In the genomic region with DNA sequence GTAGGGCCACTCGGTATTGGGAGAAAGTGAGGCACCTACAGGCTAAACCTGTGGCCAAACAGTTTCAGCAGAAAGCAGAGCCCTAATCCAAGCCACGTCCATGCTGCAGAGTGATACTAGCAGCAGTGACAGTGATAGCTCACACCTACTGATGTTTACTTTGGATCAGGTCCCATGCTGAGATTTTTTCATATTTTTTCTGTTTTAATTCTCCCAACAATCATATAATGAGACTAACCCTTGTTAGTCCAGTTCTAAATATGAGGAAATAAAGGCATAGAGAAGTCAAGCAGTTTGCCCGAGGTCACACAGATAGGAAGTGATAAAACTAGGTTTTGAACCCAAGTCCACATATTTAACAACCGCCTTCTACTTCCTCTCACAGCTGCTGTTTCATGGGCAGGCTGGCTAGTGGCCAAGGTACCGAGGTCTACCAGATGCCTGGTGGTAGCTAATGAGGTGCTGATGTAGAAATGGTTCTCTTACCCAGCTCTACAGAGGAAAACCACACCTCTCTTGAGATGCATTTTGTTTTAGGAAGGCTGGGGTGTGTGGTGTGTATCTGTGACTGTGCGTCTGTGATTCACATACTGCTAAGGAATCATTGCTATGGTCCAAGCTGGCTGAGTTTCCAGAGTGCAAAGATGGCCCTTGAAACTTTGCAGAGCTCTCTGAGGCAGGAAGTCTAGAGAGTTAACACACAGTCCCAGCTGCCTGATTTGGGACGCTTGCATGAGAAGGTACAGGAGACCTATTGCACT, we compare ENCODE assay signal across 8 cellular contexts.
DNase-seq lines count a peak whose midpoint lies in the region; ATAC-seq, FAIRE-seq and TF ChIP-seq lines count a peak whose summit lies in the region.

No MANE protein-coding gene starts in this region.

- no peak overlapping the region for H2BK120ac ChIP-seq in H9 (ENCODE audit: low read depth, low read length, poor library complexity, severe bottlenecking)

- no TSS peak for BruUV-seq in endothelial cell of umbilical vein (replicated peaks; lab: Mats Ljungman, UMichigan)

- FAIRE-seq in endothelial cell of umbilical vein (lab: Jason Lieb, UNC): peak; percentile 98

- H3K27ac ChIP-seq in OCI-LY3 (ENCODE audit: low read length) (no peak overlapping the region), endothelial cell of umbilical vein (ENCODE audit: insufficient read depth, low read depth, low read length) (no peak overlapping the region), H9 (ENCODE audit: insufficient read length, low read depth, low read length) (no peak overlapping the region)

- H3K9me1 ChIP-seq in endothelial cell of umbilical vein (replicated peaks; ENCODE audit: control insufficient read depth, extremely low read depth, insufficient read depth, low read length): no peaks in the 10 kb centered on the region

- no peak overlapping the region for H2BK15ac ChIP-seq in H9 (ENCODE audit: low read depth, low read length)

- peak overlapping the region; percentile 9; the same call in 1 of the 2 replicates for H3K4me2 ChIP-seq in OCI-LY3 (ENCODE audit: low read length)
- H3K4me2 ChIP-seq in endothelial cell of umbilical vein (ENCODE audit: insufficient read depth, low read length): no peak overlapping the region
- no peak overlapping the region for H3K4me2 ChIP-seq in H9 (ENCODE audit: insufficient read depth, insufficient read length, low read length)

- H4K20me1 ChIP-seq in OCI-LY3 (ENCODE audit: insufficient read depth, low read length) (no peaks in the 10 kb centered on the region), endothelial cell of umbilical vein (replicated peaks; ENCODE audit: control insufficient read depth, extremely low read depth, insufficient read depth, low read length) (peaks cover 11% of the 10 kb centered on the region), H9 (ENCODE audit: control insufficient read depth, insufficient read depth, insufficient read length) (no peaks in the 10 kb centered on the region)

- no peak overlapping the region for H3T11ph ChIP-seq in H9 (ENCODE audit: low read length)

- H3K9me3 Mint-ChIP-seq in stimulated activated effector memory CD8-positive, alpha-beta T cell treated with anti-CD3 and anti-CD28 coated beads, Interleukin-12 subunit alpha, Interleukin-12 subunit beta, amount 100 ng/mL, for 72 hours: no peaks in the 10 kb centered on the region
- H3K9me3 Mint-ChIP-seq in H9: no peaks in the 10 kb centered on the region

- H3K36me3 ChIP-seq in OCI-LY3 (replicated peaks; ENCODE audit: low read depth, low read length) (no peaks in the 10 kb centered on the region), endothelial cell of umbilical vein (ENCODE audit: control insufficient read depth in 2 of 2, extremely low read depth in 1 of 2, insufficient read depth in 2 of 2, low read length in 2 of 2) (no peaks in the 10 kb centered on the region)

- no CpG with 5 or more reads among the region's 7 CpGs for WGBS in H9 (ENCODE audit: extremely low coverage, insufficient read length, low lambda C conversion rate)

- TF ChIP-seq CTCF in OCI-LY3 (IDR thresholded peaks at IDR 0.05; ENCODE audit: low read depth, low read length) (no peak), endothelial cell of umbilical vein (IDR thresholded peaks at IDR 0.05; ENCODE audit: extremely low read depth in 1 of 2, insufficient read depth in 1 of 2, low read depth in 1 of 2, low read length in 2 of 2) (no peak), H9 (conservative IDR thresholded peaks at IDR 0.05) (no peak)

- H3K4me1 Mint-ChIP-seq in stimulated activated effector memory CD8-positive, alpha-beta T cell treated with anti-CD3 and anti-CD28 coated beads, Interleukin-12 subunit alpha, Interleukin-12 subunit beta, amount 100 ng/mL, for 72 hours: peaks cover 33% of the 10 kb centered on the region
- peaks cover 13 to 15% of the 10 kb centered on the region in 2 experiments for H3K4me1 Mint-ChIP-seq in H9

- no peaks in the 10 kb centered on the region for H3K27me3 ChIP-seq in OCI-LY3 (ENCODE audit: low read depth, low read length)
- peaks cover 0 to 3% of the 10 kb centered on the region in 2 experiments for H3K27me3 ChIP-seq in endothelial cell of umbilical vein (ENCODE audit: control insufficient read depth in 2 of 2, insufficient read depth in 2 of 2, low read length in 2 of 2)
- H3K27me3 ChIP-seq in H9 (ENCODE audit: insufficient read depth, low read length): no peaks in the 10 kb centered on the region

- H3K14ac ChIP-seq in H9 (ENCODE audit: insufficient read depth, low read length): no peak overlapping the region

- H3K79me2 ChIP-seq in OCI-LY3 (ENCODE audit: low read length) (no peaks in the 10 kb centered on the region), endothelial cell of umbilical vein (ENCODE audit: control insufficient read depth, insufficient read depth, low read length) (no peaks in the 10 kb centered on the region), H9 (ENCODE audit: insufficient read depth, low read length) (no peaks in the 10 kb centered on the region)

- no peaks in the 10 kb centered on the region for H3K27me3 Mint-ChIP-seq in H9 (ENCODE audit: low read depth)

- H3K27ac Mint-ChIP-seq in stimulated activated effector memory CD8-positive, alpha-beta T cell treated with anti-CD3 and anti-CD28 coated beads, Interleukin-12 subunit alpha, Interleukin-12 subunit beta, amount 100 ng/mL, for 72 hours: no peak overlapping the region
- H3K27ac Mint-ChIP-seq in H9: no peak overlapping the region; a peak in 1 of 7 replicates

- no peak overlapping the region for H2AK5ac ChIP-seq in H9 (ENCODE audit: insufficient read length, low read length)

- no peak overlapping the region for H3K9ac ChIP-seq in OCI-LY3 (ENCODE audit: low read length)
- no peak overlapping the region for H3K9ac ChIP-seq in endothelial cell of umbilical vein (replicated peaks; ENCODE audit: extremely low read depth, insufficient read depth, low read length)
- no peak overlapping the region for H3K9ac ChIP-seq in H9 (ENCODE audit: extremely low read depth, insufficient read length, low read length)

- no peak overlapping the region for H3K18ac ChIP-seq in H9 (ENCODE audit: insufficient read length, low read depth, low read length)

- H4K8ac ChIP-seq in H9 (replicated peaks; ENCODE audit: insufficient read length, low read depth, low read length): no peak overlapping the region

- no peak overlapping the region for H4K5ac ChIP-seq in H9 (ENCODE audit: insufficient read length, low read depth, low read length)

- H3K23me2 ChIP-seq in H9 (ENCODE audit: insufficient read length, low read depth, low read length, poor library complexity, severe bottlenecking): no peaks in the 10 kb centered on the region

- ATAC-seq in HG03432 (IDR thresholded peaks at IDR 0.05; ENCODE audit: unreplicated experiment): peak; percentile 42
- peak; percentile 94 for ATAC-seq in stimulated activated effector memory CD8-positive, alpha-beta T cell treated with anti-CD3 and anti-CD28 coated beads, Interleukin-12 subunit alpha, Interleukin-12 subunit beta, amount 100 ng/mL, for 72 hours
- ATAC-seq in GM21526 (IDR thresholded peaks at IDR 0.05; ENCODE audit: low FRiP score, unreplicated experiment): no peak

- dilution Hi-C loops in endothelial cell of umbilical vein (cut with MboI; ENCODE audit: extremely low pct_ligation_motif_present, low sequenced_read_pairs): no loop called here

- no peak overlapping the region for H2BK12ac ChIP-seq in H9 (ENCODE audit: insufficient read length, low read depth, low read length)

- no peak overlapping the region for H2BK20ac ChIP-seq in H9 (ENCODE audit: low read depth, low read length, poor library complexity, severe bottlenecking)

- H3K23ac ChIP-seq in H9 (ENCODE audit: insufficient read length, low read depth, low read length): no peak overlapping the region

- H3K4me1 ChIP-seq in OCI-LY3 (ENCODE audit: low read length): peaks cover 8% of the 10 kb centered on the region; the same call in 1 of the 2 replicates
- peaks cover 12% of the 10 kb centered on the region for H3K4me1 ChIP-seq in endothelial cell of umbilical vein (ENCODE audit: control insufficient read depth, extremely low read depth, insufficient read depth, low read length)
- H3K4me1 ChIP-seq in H9 (ENCODE audit: insufficient read depth, low read length): no peaks in the 10 kb centered on the region; the same call in 1 of the 2 replicates

- DNase-seq in EL (peak; percentile 79), endothelial cell of umbilical vein (ENCODE audit: low read depth, low spot score) (peak; percentile 83), H9 (no peak), HuH-7.5 (ENCODE audit: low spot score) (no peak)
- peak; percentile 38 to 69 for DNase-seq in stimulated activated effector memory CD8-positive, alpha-beta T cell treated with anti-CD3 and anti-CD28 coated beads, Interleukin-12 subunit alpha, Interleukin-12 subunit beta, amount 100 ng/mL, for 72 hours (ENCODE audit: low spot score in 2 of 2)

- no peaks in the 10 kb centered on the region for H3K36me3 Mint-ChIP-seq in stimulated activated effector memory CD8-positive, alpha-beta T cell treated with anti-CD3 and anti-CD28 coated beads, Interleukin-12 subunit alpha, Interleukin-12 subunit beta, amount 100 ng/mL, for 72 hours
- no peaks in the 10 kb centered on the region for H3K36me3 Mint-ChIP-seq in H9 (ENCODE audit: insufficient read depth in 1 of 3, low read depth in 3 of 3)

- H3K56ac ChIP-seq in H9 (ENCODE audit: insufficient read length, low read depth, low read length): no peak overlapping the region

- TF ChIP-seq POLR2A in endothelial cell of umbilical vein (IDR thresholded peaks at IDR 0.05; ENCODE audit: low read depth, low read length): peak; percentile 34

- H4K91ac ChIP-seq in H9 (ENCODE audit: insufficient read length, low read depth, low read length): no peak overlapping the region

- H3K4ac ChIP-seq in H9 (ENCODE audit: low read depth, low read length): no peak overlapping the region

- H3K4me3 ChIP-seq in OCI-LY3 (ENCODE audit: low read length) (no peak overlapping the region), endothelial cell of umbilical vein (replicated peaks in 1 of 3; ENCODE audit: insufficient read depth in 1 of 3, low read depth in 1 of 3, low read length in 3 of 3) (no peak overlapping the region)

- POLR2A ChIA-PET in endothelial cell of umbilical vein (lab: Charles Lee): interaction anchor here (1.3 kb wide), 1 partner anchor 90 kb away, joined by 3 read pairs; no protein-coding TSS in a partner anchor

- no peak overlapping the region for H3K4me3 Mint-ChIP-seq in stimulated activated effector memory CD8-positive, alpha-beta T cell treated with anti-CD3 and anti-CD28 coated beads, Interleukin-12 subunit alpha, Interleukin-12 subunit beta, amount 100 ng/mL, for 72 hours
- no peak overlapping the region for H3K4me3 Mint-ChIP-seq in H9

- intact Hi-C loops in endothelial cell of umbilical vein (cut with micrococcal nuclease): loop anchor here (5.0 kb wide), 1 partner anchor 79 kb away; a partner anchor contains a TSS

- H3K9me3 ChIP-seq in OCI-LY3 (ENCODE audit: insufficient read depth, low read length) (no peaks in the 10 kb centered on the region), endothelial cell of umbilical vein (replicated peaks; ENCODE audit: control insufficient read depth, insufficient read depth, low read length) (no peaks in the 10 kb centered on the region), H9 (ENCODE audit: control insufficient read depth, low read depth, low read length) (no peaks in the 10 kb centered on the region)

- no peaks in the 10 kb centered on the region for H3K79me1 ChIP-seq in H9 (ENCODE audit: insufficient read depth, low read depth, low read length, poor library complexity, severe bottlenecking)

- H2AFZ ChIP-seq in OCI-LY3 (ENCODE audit: low read depth, low read length) (no peak overlapping the region), endothelial cell of umbilical vein (ENCODE audit: low read depth, low read length) (no peak overlapping the region), H9 (ENCODE audit: low read length) (no peak overlapping the region)

- CTCF ChIA-PET in endothelial cell of umbilical vein (lab: Charles Lee): interaction anchor here (0.8 to 2.4 kb wide), 10 partner anchors 8 to 90 kb away, joined by 3 to 17 read pairs (median 4); no protein-coding TSS in a partner anchor

- H2BK5ac ChIP-seq in H9 (ENCODE audit: insufficient read length, low read length): no peak overlapping the region

Comparison
In these comparisons a context has a peak if more than half of its experiments do, and no peak if none do; other contexts are left out.
1. DNase-seq: peak in EL (single experiment), endothelial cell of umbilical vein (single experiment) and stimulated activated effector memory CD8-positive, alpha-beta T cell treated with anti-CD3 and anti-CD28 coated beads, Interleukin-12 subunit alpha, Interleukin-12 subunit beta, amount 100 ng/mL, for 72 hours (2 of 2); none in H9 (single experiment) and HuH-7.5 (single experiment).